Comparison of ENCODE assay signal across 16 cellular contexts in the genomic region with DNA sequence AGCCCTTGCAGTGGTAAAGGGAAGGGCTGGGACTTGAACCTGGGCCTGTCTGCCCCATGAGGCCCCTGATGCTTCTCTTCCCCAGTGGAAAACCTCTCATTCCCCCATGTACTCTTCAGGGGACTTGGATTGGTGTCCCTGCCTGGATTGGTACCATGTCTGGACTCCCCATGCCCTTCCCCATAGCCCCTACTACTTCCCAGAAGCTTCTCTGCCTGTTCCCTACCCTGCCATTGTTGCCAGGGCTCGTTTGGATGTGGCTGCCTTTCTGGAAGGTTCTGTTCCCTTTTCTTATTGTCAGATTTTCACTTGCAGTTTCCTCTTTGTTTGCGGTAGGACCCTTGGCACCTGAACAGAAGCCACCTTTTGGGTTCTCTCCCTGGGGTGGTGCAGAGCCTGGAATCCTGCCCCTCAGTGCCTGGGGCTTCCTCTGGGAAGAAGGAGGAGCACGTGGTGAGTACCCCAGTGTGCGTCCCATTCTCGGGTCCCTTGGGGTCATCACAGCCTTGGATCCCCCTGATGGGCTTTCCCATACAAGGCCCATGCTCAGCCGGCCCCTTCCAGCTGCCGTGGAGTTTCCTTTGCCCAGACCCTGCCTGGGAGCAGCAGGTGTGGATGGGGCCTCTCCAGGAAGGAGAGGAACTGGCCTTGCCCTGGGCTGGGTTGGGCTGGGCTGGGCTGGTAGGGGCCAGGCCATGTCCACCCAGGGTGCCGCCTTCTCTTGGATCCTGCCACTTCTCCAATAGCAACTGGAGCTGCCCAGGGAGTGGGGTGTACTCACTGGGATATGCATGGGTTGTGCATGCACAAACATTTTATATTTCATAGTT.
DNase-seq lines count a peak whose midpoint lies in the region; ATAC-seq and TF ChIP-seq lines count a peak whose summit lies in the region.
"Had no signal": no experiment of that assay in that cellular context is flagged by ENCODE, and none has a peak within 500 bp of the region (broad histone marks: within the 10 kb centered on the region; RNA-seq: fewer than 3 reads in every experiment).

No MANE protein-coding gene starts in this region.

- no peak overlapping the region for H3K18ac ChIP-seq in neuronal stem cell (ENCODE audit: low read length)

- H3K36me3 Mint-ChIP-seq in activated CD8-positive, alpha-beta T cell treated with anti-CD3 and anti-CD28 coated beads, Interleukin-2, amount 10 ng/mL, durations not matched to agents 7 days and 5 days (ENCODE audit: low read depth) = no peaks in the 10 kb centered on the region
- no peaks in the 10 kb centered on the region for H3K36me3 Mint-ChIP-seq in activated CD8-positive, alpha-beta T cell treated with anti-CD3 and anti-CD28 coated beads for 36 hours (ENCODE audit: low read depth)
- H3K36me3 Mint-ChIP-seq: CD14-positive monocyte had no signal

- H2BK15ac ChIP-seq in neuronal stem cell (ENCODE audit: low read length) = peak overlapping the region; percentile 30

- no peak overlapping the region for H2BK5ac ChIP-seq in neuronal stem cell (ENCODE audit: low read length)

- ATAC-seq in activated CD8-positive, alpha-beta T cell treated with anti-CD3 and anti-CD28 coated beads, Interleukin-2, amount 10 ng/mL, durations not matched to agents 7 days and 5 days = no peak
- ATAC-seq in activated CD8-positive, alpha-beta T cell treated with anti-CD3 and anti-CD28 coated beads for 36 hours = no peak
- ATAC-seq: GM12878, HCT116 had no signal

- no peaks in the 10 kb centered on the region for H3K27me3 Mint-ChIP-seq in activated CD8-positive, alpha-beta T cell treated with anti-CD3 and anti-CD28 coated beads, Interleukin-2, amount 10 ng/mL, durations not matched to agents 7 days and 5 days (ENCODE audit: low read depth)
- peaks cover 8% of the 10 kb centered on the region for H3K27me3 Mint-ChIP-seq in activated CD8-positive, alpha-beta T cell treated with anti-CD3 and anti-CD28 coated beads for 36 hours

- H3K36me3 ChIP-seq in neuronal stem cell (replicated peaks in 1 of 2; ENCODE audit: control insufficient read depth in 2 of 2, insufficient read depth in 2 of 2, low read length in 2 of 2) = no peaks in the 10 kb centered on the region

- peaks cover 0 to 8% of the 10 kb centered on the region in 2 donors for H3K4me1 ChIP-seq in neuronal stem cell (ENCODE audit: control insufficient read depth in 2 of 2, insufficient read depth in 1 of 2, low read depth in 1 of 2, low read length in 2 of 2)
- H3K4me1 ChIP-seq: Caco-2 had no signal

- intact Hi-C loops in activated CD8-positive, alpha-beta T cell treated with anti-CD3 and anti-CD28 coated beads for 36 hours (cut with micrococcal nuclease) = no loop called here

- H3K9me3 Mint-ChIP-seq in activated CD8-positive, alpha-beta T cell treated with anti-CD3 and anti-CD28 coated beads, Interleukin-2, amount 10 ng/mL, durations not matched to agents 7 days and 5 days (ENCODE audit: insufficient read depth) = no peaks in the 10 kb centered on the region
- no peaks in the 10 kb centered on the region for H3K9me3 Mint-ChIP-seq in activated CD8-positive, alpha-beta T cell treated with anti-CD3 and anti-CD28 coated beads for 36 hours

- no peak overlapping the region for H4K8ac ChIP-seq in neuronal stem cell (ENCODE audit: low read depth, low read length)

- H3K4me1 Mint-ChIP-seq in activated CD8-positive, alpha-beta T cell treated with anti-CD3 and anti-CD28 coated beads, Interleukin-2, amount 10 ng/mL, durations not matched to agents 7 days and 5 days (ENCODE audit: low read depth) = peaks cover 2% of the 10 kb centered on the region
- H3K4me1 Mint-ChIP-seq in activated CD8-positive, alpha-beta T cell treated with anti-CD3 and anti-CD28 coated beads for 36 hours (ENCODE audit: low read depth) = no peaks in the 10 kb centered on the region
- H3K4me1 Mint-ChIP-seq: CD14-positive monocyte had no signal

- no peak overlapping the region for H3K27ac ChIP-seq in neuronal stem cell (replicated peaks; ENCODE audit: low read length)

- CTCF ChIA-PET in activated CD8-positive, alpha-beta T cell treated with anti-CD3 and anti-CD28 coated beads, Interleukin-2, amount 10 ng/mL, durations not matched to agents 7 days and 5 days (lab: Charles Lee) = no interaction called here
- CTCF ChIA-PET in activated CD8-positive, alpha-beta T cell treated with anti-CD3 and anti-CD28 coated beads for 36 hours (lab: Charles Lee) = no interaction called here
- CTCF ChIA-PET in GM10248 (lab: Yijun Ruan, JAX) = no interaction called here

- no peak overlapping the region for H4K91ac ChIP-seq in neuronal stem cell (ENCODE audit: low read depth, low read length, poor library complexity)

- no CpG with 5 or more reads among the region's 8 CpGs for WGBS in neuronal stem cell (ENCODE audit: extremely low coverage in 2 of 2, insufficient read length in 2 of 2, insufficient replicate concordance in 1 of 2), 2 donors

- POLR2A ChIA-PET in activated CD8-positive, alpha-beta T cell treated with anti-CD3 and anti-CD28 coated beads, Interleukin-2, amount 10 ng/mL, durations not matched to agents 7 days and 5 days (lab: Charles Lee) = no interaction called here
- POLR2A ChIA-PET in activated CD8-positive, alpha-beta T cell treated with anti-CD3 and anti-CD28 coated beads for 36 hours (lab: Charles Lee) = no interaction called here
- POLR2A ChIA-PET in GM10248 (lab: Yijun Ruan, JAX) = no interaction called here

- no peak overlapping the region for H2BK12ac ChIP-seq in neuronal stem cell (ENCODE audit: low read length)

- no peak overlapping the region for H3K4me2 ChIP-seq in neuronal stem cell (ENCODE audit: insufficient read depth, low read length, poor library complexity, severe bottlenecking)

- no peak overlapping the region for H3K4me3 Mint-ChIP-seq in activated CD8-positive, alpha-beta T cell treated with anti-CD3 and anti-CD28 coated beads, Interleukin-2, amount 10 ng/mL, durations not matched to agents 7 days and 5 days
- no peak overlapping the region for H3K4me3 Mint-ChIP-seq in activated CD8-positive, alpha-beta T cell treated with anti-CD3 and anti-CD28 coated beads for 36 hours
- H3K4me3 Mint-ChIP-seq: CD14-positive monocyte had no signal

- H3K9me3 ChIP-seq in neuronal stem cell (replicated peaks in 1 of 2; ENCODE audit: control insufficient read depth in 2 of 2, insufficient read depth in 1 of 2, low read depth in 1 of 2, low read length in 2 of 2) = no peaks in the 10 kb centered on the region
- H3K9me3 ChIP-seq: Caco-2 had no signal

- H3K23ac ChIP-seq in neuronal stem cell (ENCODE audit: low read depth, low read length, poor library complexity) = no peak overlapping the region

- H3K14ac ChIP-seq in neuronal stem cell (ENCODE audit: low read length) = no peak overlapping the region

- H3K9ac ChIP-seq in neuronal stem cell (ENCODE audit: low read depth, low read length, poor library complexity) = no peak overlapping the region

- TF ChIP-seq CTCF in activated CD8-positive, alpha-beta T cell treated with anti-CD3 and anti-CD28 coated beads for 36 hours (IDR thresholded peaks at IDR 0.05) = no peak
- no peak for TF ChIP-seq CTCF in GM10248 (IDR thresholded peaks at IDR 0.05; ENCODE audit: control extremely low read depth, extremely low read depth, low read depth, missing control alignments)

- H2AK5ac ChIP-seq in neuronal stem cell (ENCODE audit: low read depth, low read length) = peak overlapping the region; percentile 17

- no peaks in the 10 kb centered on the region for H3K27me3 ChIP-seq in neuronal stem cell (ENCODE audit: control insufficient read depth in 3 of 3, insufficient read depth in 3 of 3, low read depth in 1 of 3, low read length in 3 of 3)

- no peak overlapping the region for H3K27ac Mint-ChIP-seq in activated CD8-positive, alpha-beta T cell treated with anti-CD3 and anti-CD28 coated beads, Interleukin-2, amount 10 ng/mL, durations not matched to agents 7 days and 5 days
- no peak overlapping the region for H3K27ac Mint-ChIP-seq in activated CD8-positive, alpha-beta T cell treated with anti-CD3 and anti-CD28 coated beads for 36 hours

- no peak overlapping the region for H3K4ac ChIP-seq in neuronal stem cell (ENCODE audit: low read length)

- no peak overlapping the region for H2AFZ ChIP-seq in neuronal stem cell (ENCODE audit: low read length)

- no peak overlapping the region for H3K4me3 ChIP-seq in neuronal stem cell (ENCODE audit: low read length in 2 of 2)
- H3K4me3 ChIP-seq: GM12878 had no signal

- H2BK120ac ChIP-seq in neuronal stem cell (ENCODE audit: low read depth, low read length) = no peak overlapping the region

- peak; percentile 12 for DNase-seq in activated CD8-positive, alpha-beta T cell treated with anti-CD3 and anti-CD28 coated beads, Interleukin-2, amount 10 ng/mL, durations not matched to agents 7 days and 5 days
- DNase-seq in activated CD8-positive, alpha-beta T cell treated with anti-CD3 and anti-CD28 coated beads for 36 hours = no peak
- DNase-seq in ecto neural progenitor cell (ENCODE audit: low spot score) (peak; percentile 38), neuronal stem cell (ENCODE audit: low spot score) (no peak), ureter (ENCODE audit: low spot score) (peak; percentile 22), NCI-H187 (lab: John Stamatoyannopoulos, UW) (no peak), GM10248 (ENCODE audit: extremely low spot score) (no peak)
- DNase-seq in stimulated activated CD4-positive, alpha-beta T cell treated with anti-CD3 and anti-CD28 coated beads, Interleukin-15, amount 100 ng/mL, for 24 hours = no peak
- DNase-seq: Caco-2, IMR-90, Kasumi-1, NCI-H2029 treated with DMSO at 0.1 percent for 48 hours, NCI-H524 had no signal

- no peaks in the 10 kb centered on the region for H3K79me1 ChIP-seq in neuronal stem cell (ENCODE audit: low read depth, low read length)

Comparison
In these comparisons a context has a peak if more than half of its experiments do, and no peak if none do; other contexts are left out.
1. DNase-seq: peak in activated CD8-positive, alpha-beta T cell treated with anti-CD3 and anti-CD28 coated beads, Interleukin-2, amount 10 ng/mL, durations not matched to agents 7 days and 5 days (single experiment), ecto neural progenitor cell (single experiment) and ureter (single experiment); none in activated CD8-positive, alpha-beta T cell treated with anti-CD3 and anti-CD28 coated beads for 36 hours (single experiment), neuronal stem cell (single experiment), NCI-H187 (0 of 2), GM10248 (single experiment) and stimulated activated CD4-positive, alpha-beta T cell treated with anti-CD3 and anti-CD28 coated beads, Interleukin-15, amount 100 ng/mL, for 24 hours (single experiment).